In the genomic region with DNA sequence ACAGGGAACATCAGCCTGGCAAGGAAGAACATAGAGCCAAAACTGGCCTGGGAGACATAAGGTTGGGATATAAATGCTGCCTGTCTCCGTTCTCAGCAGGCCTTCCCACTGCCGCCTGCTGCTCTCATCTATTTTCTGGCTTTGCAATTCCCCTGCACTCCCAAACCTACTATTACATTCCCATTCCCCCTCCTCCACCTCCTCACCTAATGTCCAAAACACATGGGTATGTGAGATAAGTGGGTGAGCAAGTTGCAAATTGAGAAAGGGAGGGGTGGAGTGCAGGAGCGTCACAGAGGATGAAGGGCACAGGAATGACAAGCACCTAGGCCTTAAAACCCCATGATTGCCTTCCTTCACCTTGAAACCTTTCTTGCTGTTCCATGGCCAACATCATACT, we compare ENCODE assay signal across 1 cellular context.
TF ChIP-seq lines count a peak whose summit lies in the region.

No MANE protein-coding gene starts in this region.

TF ChIP-seq in WTC11, 78 proteins besides CTCF, POLR2A, EP300 and RAD21 (continued from another document):
- TF ChIP-seq, protein P1, sequence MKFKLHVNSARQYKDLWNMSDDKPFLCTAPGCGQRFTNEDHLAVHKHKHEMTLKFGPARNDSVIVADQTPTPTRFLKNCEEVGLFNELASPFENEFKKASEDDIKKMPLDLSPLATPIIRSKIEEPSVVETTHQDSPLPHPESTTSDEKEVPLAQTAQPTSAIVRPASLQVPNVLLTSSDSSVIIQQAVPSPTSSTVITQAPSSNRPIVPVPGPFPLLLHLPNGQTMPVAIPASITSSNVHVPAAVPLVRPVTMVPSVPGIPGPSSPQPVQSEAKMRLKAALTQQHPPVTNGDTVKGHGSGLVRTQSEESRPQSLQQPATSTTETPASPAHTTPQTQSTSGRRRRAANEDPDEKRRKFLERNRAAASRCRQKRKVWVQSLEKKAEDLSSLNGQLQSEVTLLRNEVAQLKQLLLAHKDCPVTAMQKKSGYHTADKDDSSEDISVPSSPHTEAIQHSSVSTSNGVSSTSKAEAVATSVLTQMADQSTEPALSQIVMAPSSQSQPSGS (CRISPR knock-in tag; IDR thresholded peaks at IDR 0.05; ENCODE audit: borderline replicate concordance, low read depth), result no peak
- TF ChIP-seq NFE2L1 (CRISPR knock-in tag; IDR thresholded peaks at IDR 0.05), result no peak
- TF ChIP-seq NR3C1 (CRISPR knock-in tag; conservative IDR thresholded peaks at IDR 0.05; ENCODE audit: low read depth), result no peak
- no peak for TF ChIP-seq ETV6 (CRISPR knock-in tag; IDR thresholded peaks at IDR 0.05)
- no peak for TF ChIP-seq NFYB (CRISPR knock-in tag; conservative IDR thresholded peaks at IDR 0.05; ENCODE audit: low read depth)
- TF ChIP-seq, protein P2, sequence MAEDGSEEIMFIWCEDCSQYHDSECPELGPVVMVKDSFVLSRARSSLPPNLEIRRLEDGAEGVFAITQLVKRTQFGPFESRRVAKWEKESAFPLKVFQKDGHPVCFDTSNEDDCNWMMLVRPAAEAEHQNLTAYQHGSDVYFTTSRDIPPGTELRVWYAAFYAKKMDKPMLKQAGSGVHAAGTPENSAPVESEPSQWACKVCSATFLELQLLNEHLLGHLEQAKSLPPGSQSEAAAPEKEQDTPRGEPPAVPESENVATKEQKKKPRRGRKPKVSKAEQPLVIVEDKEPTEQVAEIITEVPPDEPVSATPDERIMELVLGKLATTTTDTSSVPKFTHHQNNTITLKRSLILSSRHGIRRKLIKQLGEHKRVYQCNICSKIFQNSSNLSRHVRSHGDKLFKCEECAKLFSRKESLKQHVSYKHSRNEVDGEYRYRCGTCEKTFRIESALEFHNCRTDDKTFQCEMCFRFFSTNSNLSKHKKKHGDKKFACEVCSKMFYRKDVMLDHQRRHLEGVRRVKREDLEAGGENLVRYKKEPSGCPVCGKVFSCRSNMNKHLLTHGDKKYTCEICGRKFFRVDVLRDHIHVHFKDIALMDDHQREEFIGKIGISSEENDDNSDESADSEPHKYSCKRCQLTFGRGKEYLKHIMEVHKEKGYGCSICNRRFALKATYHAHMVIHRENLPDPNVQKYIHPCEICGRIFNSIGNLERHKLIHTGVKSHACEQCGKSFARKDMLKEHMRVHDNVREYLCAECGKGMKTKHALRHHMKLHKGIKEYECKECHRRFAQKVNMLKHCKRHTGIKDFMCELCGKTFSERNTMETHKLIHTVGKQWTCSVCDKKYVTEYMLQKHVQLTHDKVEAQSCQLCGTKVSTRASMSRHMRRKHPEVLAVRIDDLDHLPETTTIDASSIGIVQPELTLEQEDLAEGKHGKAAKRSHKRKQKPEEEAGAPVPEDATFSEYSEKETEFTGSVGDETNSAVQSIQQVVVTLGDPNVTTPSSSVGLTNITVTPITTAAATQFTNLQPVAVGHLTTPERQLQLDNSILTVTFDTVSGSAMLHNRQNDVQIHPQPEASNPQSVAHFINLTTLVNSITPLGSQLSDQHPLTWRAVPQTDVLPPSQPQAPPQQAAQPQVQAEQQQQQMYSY (CRISPR knock-in tag; IDR thresholded peaks at IDR 0.05), result no peak
